ENCODE assay signal across 1 cellular context in the genomic region with DNA sequence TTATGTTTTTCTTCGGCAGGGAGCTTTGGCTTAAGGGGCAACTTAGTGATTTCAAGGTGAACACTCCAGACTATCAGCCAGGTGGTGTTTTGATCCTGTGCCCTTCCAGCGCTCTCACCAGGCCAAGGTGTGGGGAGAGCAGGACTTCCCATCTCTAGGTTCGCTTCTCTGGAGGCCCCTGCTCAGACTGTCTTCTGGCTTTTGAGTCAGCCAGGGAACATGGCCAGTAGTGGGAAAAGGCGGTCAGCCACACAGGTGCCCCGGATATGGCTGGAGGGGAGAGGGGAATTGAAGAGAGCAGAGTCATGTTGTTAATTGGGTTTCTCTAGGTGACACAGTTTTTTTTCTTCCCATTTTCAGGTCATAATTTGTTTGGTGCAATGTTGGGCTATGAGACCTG.
TF ChIP-seq lines count a peak whose summit lies in the region.

No MANE protein-coding gene starts in this region.

TF ChIP-seq in HEK293T, 16 proteins besides CTCF, POLR2A, EP300 and RAD21:
- TF ChIP-seq, protein P1, sequence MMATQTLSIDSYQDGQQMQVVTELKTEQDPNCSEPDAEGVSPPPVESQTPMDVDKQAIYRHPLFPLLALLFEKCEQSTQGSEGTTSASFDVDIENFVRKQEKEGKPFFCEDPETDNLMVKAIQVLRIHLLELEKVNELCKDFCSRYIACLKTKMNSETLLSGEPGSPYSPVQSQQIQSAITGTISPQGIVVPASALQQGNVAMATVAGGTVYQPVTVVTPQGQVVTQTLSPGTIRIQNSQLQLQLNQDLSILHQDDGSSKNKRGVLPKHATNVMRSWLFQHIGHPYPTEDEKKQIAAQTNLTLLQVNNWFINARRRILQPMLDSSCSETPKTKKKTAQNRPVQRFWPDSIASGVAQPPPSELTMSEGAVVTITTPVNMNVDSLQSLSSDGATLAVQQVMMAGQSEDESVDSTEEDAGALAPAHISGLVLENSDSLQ (IDR thresholded peaks at IDR 0.05) = no peak
- TF ChIP-seq CTBP1 (IDR thresholded peaks at IDR 0.05; ENCODE audit: borderline replicate concordance) = no peak
- TF ChIP-seq SUZ12 (IDR thresholded peaks at IDR 0.05) = no peak
- TF ChIP-seq FOXA1 (IDR thresholded peaks at IDR 0.05) = no peak
- no peak for TF ChIP-seq ZNF384 (IDR thresholded peaks at IDR 0.05)
- no peak for TF ChIP-seq ARNT (IDR thresholded peaks at IDR 0.05)
- no peak for TF ChIP-seq NFRKB (IDR thresholded peaks at IDR 0.05)
- TF ChIP-seq FOXK2 (IDR thresholded peaks at IDR 0.05) = no peak
- TF ChIP-seq ELF4 (IDR thresholded peaks at IDR 0.05) = no peak
- no peak for TF ChIP-seq L3MBTL2 (conservative IDR thresholded peaks at IDR 0.05)
